In the genomic region with DNA sequence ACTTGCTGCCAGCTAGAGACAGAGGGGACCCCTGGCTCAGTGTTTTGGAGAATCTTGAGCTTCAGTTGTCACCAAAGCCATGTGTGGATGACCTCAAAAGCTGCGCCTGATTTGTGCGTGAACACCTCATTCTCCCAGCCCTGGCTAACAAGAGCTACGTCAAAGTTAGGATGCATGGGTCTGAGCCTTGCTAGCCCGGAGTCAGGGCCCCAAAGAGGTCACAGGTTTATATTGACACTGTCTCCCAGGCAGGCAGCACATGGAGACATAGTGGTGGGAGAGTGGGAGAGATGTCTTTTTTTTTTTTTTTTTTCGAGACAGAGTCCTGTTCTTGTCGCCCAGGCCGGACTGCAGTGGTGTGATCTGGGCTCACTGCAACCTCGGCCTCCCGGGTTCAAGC, we compare ENCODE assay signal across 22 cellular contexts.
"Had no signal": no experiment of that assay in that cellular context is flagged by ENCODE, and none has a peak within 500 bp of the region (broad histone marks: within the 10 kb centered on the region; RNA-seq: fewer than 3 reads in every experiment).

No MANE protein-coding gene starts in this region.

- H3K4me1 ChIP-seq: body of pancreas, lower lobe of right lung, tibial artery had no signal

- H3K9me3 Mint-ChIP-seq: activated naive CD4-positive, alpha-beta T cell treated with anti-CD3 and anti-CD28 coated beads for 36 hours; activated naive CD8-positive, alpha-beta T cell treated with anti-CD3 and anti-CD28 coated beads, Interleukin-2, amount 50 U/mL, for 24 hours; stimulated activated naive CD8-positive, alpha-beta T cell treated with anti-CD3 and anti-CD28 coated beads, Interleukin-15, amount 100 ng/mL, for 72 hours had no signal

- ATAC-seq: activated naive CD8-positive, alpha-beta T cell treated with anti-CD3 and anti-CD28 coated beads, Interleukin-2, amount 50 U/mL, for 24 hours; body of pancreas; foreskin keratinocyte; left lobe of liver; stimulated activated naive CD8-positive, alpha-beta T cell treated with anti-CD3 and anti-CD28 coated beads, Interleukin-15, amount 100 ng/mL, for 72 hours had no signal

- H3K27me3 Mint-ChIP-seq: activated CD4-positive, alpha-beta T cell treated with anti-CD3 and anti-CD28 coated beads, Interleukin-2, amount 10 ng/mL, durations not matched to agents 24 days and 14 days; activated naive CD8-positive, alpha-beta T cell treated with anti-CD3 and anti-CD28 coated beads, Interleukin-2, amount 50 U/mL, for 24 hours; naive thymus-derived CD4-positive, alpha-beta T cell; stimulated activated naive CD8-positive, alpha-beta T cell treated with anti-CD3 and anti-CD28 coated beads, Interleukin-15, amount 100 ng/mL, for 72 hours; T-cell had no signal

- H3K9me3 ChIP-seq: body of pancreas, lower lobe of right lung, tibial artery had no signal

- H3K36me3 ChIP-seq: cardiac muscle cell, lower lobe of right lung, spleen, tibial artery had no signal

- H3K4me3 Mint-ChIP-seq: activated CD4-positive, alpha-beta T cell treated with anti-CD3 and anti-CD28 coated beads, Interleukin-2, amount 10 ng/mL, durations not matched to agents 24 days and 14 days; activated naive CD4-positive, alpha-beta T cell treated with anti-CD3 and anti-CD28 coated beads for 36 hours; activated naive CD8-positive, alpha-beta T cell treated with anti-CD3 and anti-CD28 coated beads, Interleukin-2, amount 50 U/mL, for 24 hours; activated T-cell treated with anti-CD3 and anti-CD28 coated beads, Interleukin-2, amount 50 U/mL, for 72 hours; naive thymus-derived CD4-positive, alpha-beta T cell; stimulated activated naive CD8-positive, alpha-beta T cell treated with anti-CD3 and anti-CD28 coated beads, Interleukin-15, amount 100 ng/mL, for 72 hours; T-cell; T-helper 2 cell treated with Interferon-gamma antibody and Interleukin-4, amounts not matched to agents 5 μg/mL and 100 μg/mL, for 36 hours had no signal

- H3K27me3 ChIP-seq: body of pancreas, cardiac muscle cell, foreskin keratinocyte, spleen had no signal

- H3K27ac Mint-ChIP-seq: activated CD4-positive, alpha-beta T cell treated with anti-CD3 and anti-CD28 coated beads, Interleukin-2, amount 10 ng/mL, durations not matched to agents 24 days and 14 days; activated naive CD4-positive, alpha-beta T cell treated with anti-CD3 and anti-CD28 coated beads for 36 hours; naive thymus-derived CD4-positive, alpha-beta T cell; progenitor cell of endocrine pancreas; stimulated activated naive CD8-positive, alpha-beta T cell treated with anti-CD3 and anti-CD28 coated beads, Interleukin-15, amount 100 ng/mL, for 72 hours; T-helper 2 cell treated with Interferon-gamma antibody and Interleukin-4, amounts not matched to agents 5 μg/mL and 100 μg/mL, for 36 hours had no signal

- DNase-seq: activated CD4-positive, alpha-beta T cell treated with anti-CD3 and anti-CD28 coated beads, Interleukin-2, amount 10 ng/mL, durations not matched to agents 24 days and 14 days; activated CD8-positive, alpha-beta memory T cell treated with anti-CD3 and anti-CD28 coated beads, Interleukin-2, amount 50 U/mL, for 48 hours; activated effector memory CD4-positive, alpha-beta T cell treated with Interleukin-2 at 50 U/mL for 16 hours; activated naive CD4-positive, alpha-beta T cell treated with anti-CD3 and anti-CD28 coated beads for 36 hours; activated naive CD8-positive, alpha-beta T cell treated with anti-CD3 and anti-CD28 coated beads, Interleukin-2, amount 50 U/mL, for 24 hours; activated T-cell treated with anti-CD3 and anti-CD28 coated beads, Interleukin-2, amount 50 U/mL, for 72 hours; body of pancreas; effector CD4-positive, alpha-beta T cell; foreskin keratinocyte; kidney; lower lobe of right lung; mesendoderm; spleen; stimulated activated naive CD8-positive, alpha-beta T cell treated with anti-CD3 and anti-CD28 coated beads, Interleukin-15, amount 100 ng/mL, for 72 hours; T-cell; tibial artery had no signal

- H3K27ac ChIP-seq: body of pancreas, cardiac muscle cell, foreskin keratinocyte, lower lobe of right lung, tibial artery, VCaP had no signal

- H3K4me3 ChIP-seq: body of pancreas, cardiac muscle cell, lower lobe of right lung, spleen, tibial artery had no signal

- H3K36me3 Mint-ChIP-seq: naive thymus-derived CD4-positive, alpha-beta T cell; T-cell had no signal
